ENCODE assay signal across 1 cellular context in genomic region chr11:122780296-122780949, GRCh38.
TF ChIP-seq lines count a peak whose summit lies in the region.

No MANE protein-coding gene starts in this region.

TF ChIP-seq in A549, 52 proteins besides CTCF, POLR2A, EP300 and RAD21:
- TF ChIP-seq HES2 (IDR thresholded peaks at IDR 0.05) (no peak), BHLHE40 (IDR thresholded peaks at IDR 0.05; ENCODE audit: low read depth, low read length) (no peak), CBX2 (IDR thresholded peaks at IDR 0.05; ENCODE audit: borderline replicate concordance, low read depth) (no peak), ZSCAN20 (CRISPR knock-in tag; IDR thresholded peaks at IDR 0.05) (no peak), HDAC2 (IDR thresholded peaks at IDR 0.05) (no peak), CHD2 (IDR thresholded peaks at IDR 0.05; ENCODE audit: low read length, partially characterized antibody) (no peak), GATA3 (IDR thresholded peaks at IDR 0.05; ENCODE audit: borderline replicate concordance) (no peak), ATOH8 (CRISPR knock-in tag; IDR thresholded peaks at IDR 0.05; ENCODE audit: low read depth) (no peak), E2F6 (IDR thresholded peaks at IDR 0.05; ENCODE audit: borderline replicate concordance, low read depth) (no peak), FOXS1 (CRISPR knock-in tag; IDR thresholded peaks at IDR 0.05) (no peak), EHF (CRISPR knock-in tag; IDR thresholded peaks at IDR 0.05) (no peak), FOSL2 (IDR thresholded peaks at IDR 0.05) (no peak), FOSL2 (CRISPR knock-in tag; IDR thresholded peaks at IDR 0.05) (no peak), BCL3 (IDR thresholded peaks at IDR 0.05) (no peak), JUNB (IDR thresholded peaks at IDR 0.05) (no peak), RARB (CRISPR knock-in tag; IDR thresholded peaks at IDR 0.05) (no peak), POLR2AphosphoS2 (conservative IDR thresholded peaks at IDR 0.05; ENCODE audit: low read length) (no peak), ZFP36 (IDR thresholded peaks at IDR 0.05; ENCODE audit: borderline replicate concordance, partially characterized antibody) (no peak), MAZ (IDR thresholded peaks at IDR 0.05; ENCODE audit: borderline replicate concordance, low read depth, low read length) (no peak), SREBF2 (IDR thresholded peaks at IDR 0.05) (no peak)
TF ChIP-seq in A549: peak in this region for 0.
